8 cellular contexts compared by ENCODE assay signal in the genomic region with DNA sequence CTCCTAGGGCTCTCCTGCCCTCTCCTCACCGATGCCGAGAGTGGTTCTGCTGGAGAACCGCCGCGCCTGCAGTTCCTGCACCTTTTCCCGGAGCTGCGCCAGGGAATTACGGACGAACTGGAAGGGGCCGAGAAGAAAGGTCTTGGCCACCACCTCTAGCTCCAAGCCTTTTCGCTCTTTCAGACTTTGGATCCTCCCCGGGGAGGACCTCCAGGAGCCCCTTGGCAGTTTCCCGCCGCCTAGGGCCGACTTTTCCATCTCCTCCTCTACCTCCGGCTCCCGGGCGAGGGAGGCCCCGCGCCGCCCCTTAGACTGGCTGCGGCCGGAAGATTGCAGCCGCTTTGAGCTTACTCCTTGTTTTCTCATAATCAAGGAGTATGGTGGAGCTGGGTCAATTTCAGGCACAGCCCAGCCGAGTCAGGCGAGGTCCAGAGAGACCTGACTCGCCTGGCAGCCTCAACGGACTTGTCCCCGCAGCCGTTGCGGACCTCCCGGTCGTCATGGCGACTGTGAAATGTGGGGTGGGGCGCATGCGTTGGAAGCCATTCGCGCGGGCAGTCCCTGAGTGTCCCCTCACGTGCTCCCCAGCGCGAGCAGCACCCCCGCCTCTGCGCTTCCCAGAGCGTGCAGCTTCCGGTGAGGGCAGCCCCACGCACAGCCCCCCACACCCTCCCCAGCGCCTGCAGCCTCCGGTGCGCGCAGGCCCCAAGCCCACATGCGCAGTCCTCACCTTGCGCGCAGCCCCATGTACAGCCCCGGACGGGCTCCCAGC. TPM values are rescaled to one million over a fixed set of nuclear protein-coding genes. Genes with fewer than 3 reads are reported as not detected.
DNase-seq lines count a peak whose midpoint lies in the region; ATAC-seq and TF ChIP-seq lines count a peak whose summit lies in the region.

Gene DPY19L2, minus strand, starts transcription at position 466 of the 772 bp plus-strand sequence. Its CDS starts 100 bp downstream, at position 366.

- no peaks in the 10 kb centered on the region for H3K36me3 Mint-ChIP-seq in H9 (ENCODE audit: insufficient read depth in 1 of 3, low read depth in 3 of 3)
- H3K36me3 Mint-ChIP-seq in activated CD4-positive, alpha-beta T cell treated with anti-CD3 and anti-CD28 coated beads, Interleukin-2, amount 10 ng/mL, durations not matched to agents 24 days and 14 days (ENCODE audit: low read depth) = no peaks in the 10 kb centered on the region

- H2AFZ ChIP-seq in H9 (ENCODE audit: low read length) = peak within 1 kb of the TSS; percentile 91

- TF ChIP-seq CTCF in H9 (conservative IDR thresholded peaks at IDR 0.05) (no peak), liver (IDR thresholded peaks at IDR 0.05; ENCODE audit: low read depth, low read length, missing input control) (no peak)

- peak within 1 kb of the TSS; percentile 63 for H3K4me2 ChIP-seq in H9 (ENCODE audit: insufficient read depth, insufficient read length, low read length)

- peak within 1 kb of the TSS; percentile 79 to 87 for H3K4me3 Mint-ChIP-seq in H9
- H3K4me3 Mint-ChIP-seq in activated CD4-positive, alpha-beta T cell treated with anti-CD3 and anti-CD28 coated beads, Interleukin-2, amount 10 ng/mL, durations not matched to agents 24 days and 14 days = peak within 1 kb of the TSS; percentile 87

- H3K23ac ChIP-seq in H9 (ENCODE audit: insufficient read length, low read depth, low read length) = no peak within 1 kb of the TSS

- no peak for TF ChIP-seq RAD21 in liver (IDR thresholded peaks at IDR 0.05)

- H3T11ph ChIP-seq in H9 (ENCODE audit: low read length) = no peak within 1 kb of the TSS

- no CpG with 5 or more reads among the region's 56 CpGs for WGBS in H9 (ENCODE audit: extremely low coverage, insufficient read length, low lambda C conversion rate)
- WGBS in liver = 2% methylated on average over 56 of the region's 56 CpGs

- peaks cover 6% of the 10 kb centered on the region for H3K23me2 ChIP-seq in H9 (ENCODE audit: insufficient read length, low read depth, low read length, poor library complexity, severe bottlenecking)

- no peak for ATAC-seq in GM18867 (IDR thresholded peaks at IDR 0.05; ENCODE audit: unreplicated experiment)

- no peak within 1 kb of the TSS for H2BK5ac ChIP-seq in H9 (ENCODE audit: insufficient read length, low read length)

- no peaks in the 10 kb centered on the region for H3K79me1 ChIP-seq in H9 (ENCODE audit: insufficient read depth, low read depth, low read length, poor library complexity, severe bottlenecking)

- no peaks in the 10 kb centered on the region for H3K9me3 Mint-ChIP-seq in H9
- H3K9me3 Mint-ChIP-seq in activated CD4-positive, alpha-beta T cell treated with anti-CD3 and anti-CD28 coated beads, Interleukin-2, amount 10 ng/mL, durations not matched to agents 24 days and 14 days = no peaks in the 10 kb centered on the region

- H2BK15ac ChIP-seq in H9 (ENCODE audit: low read depth, low read length) = no peak within 1 kb of the TSS

- intact Hi-C loops in activated CD4-positive, alpha-beta T cell treated with anti-CD3 and anti-CD28 coated beads, Interleukin-2, amount 10 ng/mL, durations not matched to agents 24 days and 14 days (cut with micrococcal nuclease) = no loop called here

- H4K20me1 ChIP-seq in H9 (ENCODE audit: control insufficient read depth, insufficient read depth, insufficient read length) = no peaks in the 10 kb centered on the region

- H3K4ac ChIP-seq in H9 (ENCODE audit: low read depth, low read length) = no peak within 1 kb of the TSS

- H3K4me1 ChIP-seq in H9 (ENCODE audit: insufficient read depth, low read length) = no peaks in the 10 kb centered on the region; the same call in 1 of the 2 replicates
- H3K4me1 ChIP-seq in duodenal mucosa (ENCODE audit: control insufficient read depth in 1 of 2, insufficient read depth in 2 of 2, low read length in 2 of 2) = no peaks in the 10 kb centered on the region
- peaks cover 0 to 14% (median 9%) of the 10 kb centered on the region in 4 donors for H3K4me1 ChIP-seq in liver (ENCODE audit: control insufficient read depth in 4 of 4, insufficient read depth in 4 of 4, low read length in 3 of 4)

- peak; percentile 53 for DNase-seq in DMS 273 treated with DMSO at 0.1 percent for 48 hours (lab: John Stamatoyannopoulos, UW)
- peak; percentile 88 for DNase-seq in H9
- DNase-seq in NCI-H187 (lab: John Stamatoyannopoulos, UW) = peak; percentile 81 to 87
- peak; percentile 75 for DNase-seq in activated CD4-positive, alpha-beta T cell treated with anti-CD3 and anti-CD28 coated beads, Interleukin-2, amount 10 ng/mL, durations not matched to agents 24 days and 14 days
- DNase-seq in stimulated activated CD4-positive, alpha-beta T cell treated with anti-CD3 and anti-CD28 coated beads, Interleukin-4, amount 100 ng/mL, for 1 hour = peak; percentile 56

- peak within 1 kb of the TSS in 1 of 3 experiments; percentile 74; a peak in 2 of 7 replicates for H3K27ac Mint-ChIP-seq in H9
- peak within 1 kb of the TSS; percentile 60 for H3K27ac Mint-ChIP-seq in activated CD4-positive, alpha-beta T cell treated with anti-CD3 and anti-CD28 coated beads, Interleukin-2, amount 10 ng/mL, durations not matched to agents 24 days and 14 days

- H4K91ac ChIP-seq in H9 (ENCODE audit: insufficient read length, low read depth, low read length) = no peak within 1 kb of the TSS

- H3K18ac ChIP-seq in H9 (ENCODE audit: insufficient read length, low read depth, low read length) = peak within 1 kb of the TSS; percentile 68

- H3K4me3 ChIP-seq in duodenal mucosa (ENCODE audit: low read depth in 1 of 2, low read length in 2 of 2) (peak within 1 kb of the TSS; percentile 64 to 65), liver (ENCODE audit: low read depth in 1 of 3, low read length in 3 of 3) (peak within 1 kb of the TSS; percentile 50 to 69 (median 64))

- H3K4me1 Mint-ChIP-seq in H9 = peaks cover 14 to 16% of the 10 kb centered on the region in 2 experiments
- H3K4me1 Mint-ChIP-seq in activated CD4-positive, alpha-beta T cell treated with anti-CD3 and anti-CD28 coated beads, Interleukin-2, amount 10 ng/mL, durations not matched to agents 24 days and 14 days = peaks cover 10% of the 10 kb centered on the region

- H3K27me3 ChIP-seq in H9 (ENCODE audit: insufficient read depth, low read length) (no peaks in the 10 kb centered on the region), duodenal mucosa (ENCODE audit: control insufficient read depth in 1 of 2, insufficient read depth in 2 of 2, low read length in 2 of 2) (peaks cover 0 to 4% of the 10 kb centered on the region in 2 donors), liver (ENCODE audit: control insufficient read depth in 4 of 4, insufficient read depth in 4 of 4, low read length in 3 of 4) (no peaks in the 10 kb centered on the region)

- no peak within 1 kb of the TSS for H3K27ac ChIP-seq in H9 (ENCODE audit: insufficient read length, low read depth, low read length)
- peak within 1 kb of the TSS; percentile 20 for H3K27ac ChIP-seq in duodenal mucosa (ENCODE audit: low read depth, low read length)
- H3K27ac ChIP-seq in liver (ENCODE audit: low read depth in 1 of 2, low read length in 2 of 2) = no peak within 1 kb of the TSS

- no peaks in the 10 kb centered on the region for H3K36me3 ChIP-seq in duodenal mucosa (ENCODE audit: control insufficient read depth in 1 of 2, insufficient read depth in 2 of 2, low read length in 2 of 2)
- H3K36me3 ChIP-seq in liver (ENCODE audit: control insufficient read depth in 4 of 4, insufficient read depth in 3 of 4, low read depth in 1 of 4, low read length in 3 of 4) = no peaks in the 10 kb centered on the region

- H2BK12ac ChIP-seq in H9 (ENCODE audit: insufficient read length, low read depth, low read length) = no peak within 1 kb of the TSS

- no peak within 1 kb of the TSS for H3K56ac ChIP-seq in H9 (ENCODE audit: insufficient read length, low read depth, low read length)

- no peak within 1 kb of the TSS for H2AK5ac ChIP-seq in H9 (ENCODE audit: insufficient read length, low read length)

- H3K14ac ChIP-seq in H9 (ENCODE audit: insufficient read depth, low read length) = peak within 1 kb of the TSS; percentile 85; the same call in 1 of the 2 replicates

- H3K9me3 ChIP-seq in H9 (ENCODE audit: control insufficient read depth, low read depth, low read length) (no peaks in the 10 kb centered on the region), duodenal mucosa (ENCODE audit: control insufficient read depth in 1 of 2, low read length in 2 of 2) (no peaks in the 10 kb centered on the region), liver (ENCODE audit: control insufficient read depth in 4 of 4, low read length in 3 of 4) (no peaks in the 10 kb centered on the region)

- no peak within 1 kb of the TSS for H2BK120ac ChIP-seq in H9 (ENCODE audit: low read depth, low read length, poor library complexity, severe bottlenecking)

- H3K9ac ChIP-seq in H9 (ENCODE audit: extremely low read depth, insufficient read length, low read length) (peak within 1 kb of the TSS; percentile 60), duodenal mucosa (ENCODE audit: low read depth in 1 of 2, low read length in 2 of 2) (no peak within 1 kb of the TSS), liver (ENCODE audit: low read depth in 1 of 2, low read length in 2 of 2) (no peak within 1 kb of the TSS)

- H4K5ac ChIP-seq in H9 (ENCODE audit: insufficient read length, low read depth, low read length) = no peak within 1 kb of the TSS

- no peak within 1 kb of the TSS for H2BK20ac ChIP-seq in H9 (ENCODE audit: low read depth, low read length, poor library complexity, severe bottlenecking)

- no peaks in the 10 kb centered on the region for H3K79me2 ChIP-seq in H9 (ENCODE audit: insufficient read depth, low read length)

- no peak within 1 kb of the TSS for H4K8ac ChIP-seq in H9 (replicated peaks; ENCODE audit: insufficient read length, low read depth, low read length)

- peaks cover 30% of the 10 kb centered on the region for H3K27me3 Mint-ChIP-seq in H9 (ENCODE audit: low read depth)
- peaks cover 38% of the 10 kb centered on the region for H3K27me3 Mint-ChIP-seq in activated CD4-positive, alpha-beta T cell treated with anti-CD3 and anti-CD28 coated beads, Interleukin-2, amount 10 ng/mL, durations not matched to agents 24 days and 14 days

TF ChIP-seq in liver, 16 proteins besides CTCF, POLR2A, EP300 and RAD21 (continues in another document):
- TF ChIP-seq NR2F2 (IDR thresholded peaks at IDR 0.05) = no peak
- no peak for TF ChIP-seq JUND (IDR thresholded peaks at IDR 0.05)
- TF ChIP-seq HNF4A (conservative IDR thresholded peaks at IDR 0.05) = no peak
- no peak for TF ChIP-seq FOXA2 (IDR thresholded peaks at IDR 0.05)

RNA-seq across cellular contexts. Expression of gene DPY19L2, which starts in this region (rescaled TPM):
- total RNA-seq in H9 (2021) (4.9 and 6.1 TPM in 2 replicates), liver (1 to 10 TPM in 1 of 2 donors, under 1 TPM in 1; 0.42 to 2.8 TPM)
- 0.61 and 0.80 TPM in 2 replicates for total RNA-seq in activated CD4-positive, alpha-beta T cell treated with anti-CD3 and anti-CD28 coated beads, Interleukin-2, amount 10 ng/mL, durations not matched to agents 24 days and 14 days
- polyA plus RNA-seq in liver = under 1 TPM; 0.13 to 0.22 TPM

Comparison
In these comparisons a context has a peak if more than half of its experiments do, and no peak if none do; other contexts are left out.
1. Peak in DNase-seq in activated CD4-positive, alpha-beta T cell treated with anti-CD3 and anti-CD28 coated beads, Interleukin-2, amount 10 ng/mL, durations not matched to agents 24 days and 14 days; RNA of the gene not detected or under 1 TPM.